ENCODE assay signal across 8 cellular contexts in the genomic region with DNA sequence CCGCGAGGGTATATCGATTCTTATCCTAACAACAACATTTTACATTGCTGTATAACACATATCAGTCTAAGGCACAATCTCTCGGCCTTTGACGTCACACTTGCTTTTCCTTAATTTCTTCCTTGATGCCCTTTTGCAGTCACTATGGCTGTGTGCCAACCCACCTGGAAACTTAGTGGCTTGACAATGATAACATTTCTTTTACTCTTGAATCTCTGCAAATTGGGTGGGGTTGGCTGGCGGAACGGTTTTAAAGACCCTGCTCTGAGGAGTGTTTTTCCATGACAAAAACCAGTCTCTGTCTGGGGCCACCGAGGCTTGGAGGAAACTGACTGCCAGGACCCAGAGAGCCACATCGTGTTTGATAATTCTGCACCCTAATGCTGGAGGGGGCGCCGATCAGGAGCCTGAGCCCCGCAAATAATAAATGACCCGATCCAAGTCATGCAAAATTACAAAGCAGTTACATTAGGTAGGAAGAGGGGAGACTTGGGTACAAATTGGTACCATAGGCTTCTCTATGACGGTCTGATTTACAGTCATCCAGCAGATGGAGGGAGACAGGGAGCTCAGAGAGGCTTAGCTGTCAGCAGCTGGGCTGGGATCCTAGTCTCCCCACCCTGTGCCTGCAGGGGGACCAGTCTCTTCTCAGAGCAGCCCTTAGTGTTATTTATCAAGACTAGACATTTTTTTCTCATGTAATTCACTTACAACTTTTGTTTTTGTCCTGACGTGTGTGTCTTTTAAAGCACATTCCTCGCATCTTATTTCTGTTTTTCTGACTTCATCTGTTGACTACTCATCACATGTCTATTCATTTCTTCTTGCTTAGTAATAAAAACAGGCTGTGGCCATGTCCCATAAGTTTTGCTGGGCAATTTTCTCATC.
A peak's percentile ranks its signal among the peaks of the same experiment; 100 is the strongest.
DNase-seq lines count a peak whose midpoint lies in the region; ATAC-seq and TF ChIP-seq lines count a peak whose summit lies in the region.

No MANE protein-coding gene starts in this region.

- H3K4me1 Mint-ChIP-seq in activated CD4-positive, alpha-beta memory T cell treated with anti-CD3 and anti-CD28 coated beads for 36 hours (ENCODE audit: low read depth): peaks cover 53% of the 10 kb centered on the region

- no peaks in the 10 kb centered on the region for H3K36me3 Mint-ChIP-seq in activated CD4-positive, alpha-beta memory T cell treated with anti-CD3 and anti-CD28 coated beads for 36 hours

- H3K27ac ChIP-seq in right cardiac atrium (ENCODE audit: low read length): no peak overlapping the region
- peak overlapping the region; percentile 94 for H3K27ac ChIP-seq in vagina

- H3K4me1 ChIP-seq in right cardiac atrium (ENCODE audit: control insufficient read depth, insufficient read depth, low read length) (no peaks in the 10 kb centered on the region), vagina (peaks cover 41% of the 10 kb centered on the region)

- H3K4me3 ChIP-seq in right cardiac atrium (ENCODE audit: low read length) (no peak overlapping the region), vagina (no peak overlapping the region)

- no peak for TF ChIP-seq POLR2A in vagina (IDR thresholded peaks at IDR 0.05)

- peak overlapping the region; percentile 43 for H3K27ac Mint-ChIP-seq in activated CD4-positive, alpha-beta memory T cell treated with anti-CD3 and anti-CD28 coated beads for 36 hours

- POLR2A ChIA-PET in activated CD4-positive, alpha-beta memory T cell treated with anti-CD3 and anti-CD28 coated beads for 36 hours (lab: Charles Lee): no interaction called here
- POLR2A ChIA-PET in GM10248 (lab: Yijun Ruan, JAX): no interaction called here

- no peaks in the 10 kb centered on the region for H3K27me3 Mint-ChIP-seq in activated CD4-positive, alpha-beta memory T cell treated with anti-CD3 and anti-CD28 coated beads for 36 hours

- WGBS in right cardiac atrium: 80% methylated on average over 16 of the region's 16 CpGs

- no peaks in the 10 kb centered on the region for H3K9me3 Mint-ChIP-seq in activated CD4-positive, alpha-beta memory T cell treated with anti-CD3 and anti-CD28 coated beads for 36 hours

- H3K4me3 Mint-ChIP-seq in activated CD4-positive, alpha-beta memory T cell treated with anti-CD3 and anti-CD28 coated beads for 36 hours: peak overlapping the region; percentile 72

- peak; percentile 65 for ATAC-seq in Right ventricle myocardium inferior
- ATAC-seq in right cardiac atrium: peak; percentile 60 to 64
- no peak for ATAC-seq in HG03571 (IDR thresholded peaks at IDR 0.05; ENCODE audit: unreplicated experiment)

- H3K27me3 ChIP-seq in right cardiac atrium (ENCODE audit: control insufficient read depth, insufficient read depth): no peaks in the 10 kb centered on the region
- H3K27me3 ChIP-seq in vagina: no peaks in the 10 kb centered on the region

- CTCF ChIA-PET in activated CD4-positive, alpha-beta memory T cell treated with anti-CD3 and anti-CD28 coated beads for 36 hours (lab: Charles Lee): interaction anchor here (0.6 to 12.9 kb wide), 5 partner anchors 8 to 595 kb away, joined by 3 to 312 read pairs (median 5); no protein-coding TSS in a partner anchor
- CTCF ChIA-PET in GM10248 (lab: Yijun Ruan, JAX): interaction anchor here (0.9 to 12.7 kb wide), 5 partner anchors 8 to 48 kb away, joined by 3 to 251 read pairs (median 11); no protein-coding TSS in a partner anchor

- H3K9me3 ChIP-seq in right cardiac atrium (ENCODE audit: control insufficient read depth, low read length) (no peaks in the 10 kb centered on the region), vagina (no peaks in the 10 kb centered on the region)

- H3K36me3 ChIP-seq in vagina: no peaks in the 10 kb centered on the region

- no peak for DNase-seq in Right ventricle myocardium inferior (ENCODE audit: missing footprints)
- DNase-seq in cardiac septum (ENCODE audit: low spot score): no peak
- DNase-seq in activated CD4-positive, alpha-beta memory T cell treated with anti-CD3 and anti-CD28 coated beads for 36 hours: peak; percentile 41
- DNase-seq in right cardiac atrium: peak in 1 of 3 donors; percentile 81
- DNase-seq in vagina (ENCODE audit: extremely low spot score in 2 of 2): no peak
- no peak for DNase-seq in NCI-H774 (lab: John Stamatoyannopoulos, UW)
- no peak for DNase-seq in GM10248 (ENCODE audit: extremely low spot score)

- intact Hi-C loops in Right ventricle myocardium inferior (cut with DNase I) (no loop called here), cardiac septum (cut with DNase I) (no loop called here), right cardiac atrium (cut with DNase I) (loop anchor here in 1 of 4 donors (5.0 kb wide), 1 partner anchor 45 kb away; no protein-coding TSS in a partner anchor), vagina (cut with DNase I) (loop anchor here (5.0 kb wide), 1 partner anchor 205 kb away; no protein-coding TSS in a partner anchor)
- intact Hi-C loops in activated CD4-positive, alpha-beta memory T cell treated with anti-CD3 and anti-CD28 coated beads for 36 hours (cut with micrococcal nuclease): loop anchor here (1.0 kb wide), 1 partner anchor 46 kb away; no protein-coding TSS in a partner anchor

- TF ChIP-seq CTCF in vagina (IDR thresholded peaks at IDR 0.05) (peak in 1 of 3 experiments; percentile 32), GM10248 (IDR thresholded peaks at IDR 0.05; ENCODE audit: control extremely low read depth, extremely low read depth, low read depth, missing control alignments) (no peak)

Comparison
In these comparisons a context has a peak if more than half of its experiments do, and no peak if none do; other contexts are left out.
1. intact Hi-C loops: an anchor here in activated CD4-positive, alpha-beta memory T cell treated with anti-CD3 and anti-CD28 coated beads for 36 hours (1.0 kb wide) and vagina (5.0 kb wide); none called in Right ventricle myocardium inferior and cardiac septum.